Comparison of ENCODE assay signal across 9 cellular contexts in genomic region chr16:83542491-83542890, GRCh38.
"Had no signal": no experiment of that assay in that cellular context is flagged by ENCODE, and none has a peak within 500 bp of the region (broad histone marks: within the 10 kb centered on the region; RNA-seq: fewer than 3 reads in every experiment).

No MANE protein-coding gene starts in this region.

- H3K4me3 Mint-ChIP-seq: HFFc6 had no signal

- H3K9me3 ChIP-seq: HAP-1 had no signal

- H3K27ac Mint-ChIP-seq: HFFc6 had no signal

- H3K4me1 ChIP-seq: HAP-1 had no signal

- ATAC-seq: HCT116, K562 had no signal

- DNase-seq: GM23248, GOT3, H7, HFFc6, IMR-90, KG1 had no signal

- H3K4me3 ChIP-seq: GM23248, HAP-1, K562 had no signal

- H3K36me3 ChIP-seq: HAP-1 had no signal
